1 cellular context compared by ENCODE assay signal in genomic region chr11:110186867-110187266, GRCh38.
TF ChIP-seq lines count a peak whose summit lies in the region.

No MANE protein-coding gene starts in this region.

TF ChIP-seq in GM23338, 12 proteins besides CTCF, POLR2A, EP300 and RAD21 (continued from another document):
- TF ChIP-seq ZNF462 (CRISPR knock-in tag; IDR thresholded peaks at IDR 0.05) (no peak), ETS1 (IDR thresholded peaks at IDR 0.05) (no peak), POLR2AphosphoS5 (IDR thresholded peaks at IDR 0.05; ENCODE audit: low read depth) (no peak), EZH2 (IDR thresholded peaks at IDR 0.05; ENCODE audit: low read depth, unreplicated experiment) (no peak)
TF ChIP-seq in GM23338: peak in this region for 0.
